ENCODE assay signal across 1 cellular context in genomic region chr19:798415-799075, GRCh38.
TF ChIP-seq lines count a peak whose summit lies in the region.

No MANE protein-coding gene starts in this region.

TF ChIP-seq in HepG2, 621 proteins besides CTCF, POLR2A, EP300 and RAD21 (continued from another document and continues in another):
- TF ChIP-seq NFAT5 (CRISPR knock-in tag; IDR thresholded peaks at IDR 0.05) (0 out of 2 replicates have a peak, but pooled peaks have one; percentile 15), TP53 (CRISPR knock-in tag; conservative IDR thresholded peaks at IDR 0.05) (0 out of 2 replicates have a peak, but pooled peaks have one; percentile 43), DDIT3 (CRISPR knock-in tag; IDR thresholded peaks at IDR 0.05) (no peak), ZNF256 (CRISPR knock-in tag; conservative IDR thresholded peaks at IDR 0.05) (0 out of 2 replicates have a peak, but pooled peaks have one; percentile 36), ZBTB14 (CRISPR knock-in tag; IDR thresholded peaks at IDR 0.05) (peak; percentile 78; the same call in 1 of the 2 replicates), DRAP1 (CRISPR knock-in tag; IDR thresholded peaks at IDR 0.05) (no peak), NR2F1 (CRISPR knock-in tag; IDR thresholded peaks at IDR 0.05) (no peak), AHDC1 (CRISPR knock-in tag; IDR thresholded peaks at IDR 0.05; ENCODE audit: borderline replicate concordance) (no peak), ZNF879 (CRISPR knock-in tag; IDR thresholded peaks at IDR 0.05) (0 out of 2 replicates have a peak, but pooled peaks have one; percentile 73), ZNF335 (CRISPR knock-in tag; IDR thresholded peaks at IDR 0.05) (peak; percentile 28; the same call in 1 of the 2 replicates), ZNF160 (CRISPR knock-in tag; IDR thresholded peaks at IDR 0.05) (0 out of 2 replicates have a peak, but pooled peaks have one; percentile 35), ZBTB2 (CRISPR knock-in tag; IDR thresholded peaks at IDR 0.05; ENCODE audit: low read depth) (no peak), XRCC5 (optimal IDR thresholded peaks at IDR 0.05; ENCODE audit: low read length) (no peak), BRD4 (CRISPR knock-in tag; IDR thresholded peaks at IDR 0.05) (0 out of 2 replicates have a peak, but pooled peaks have one; percentile 46), HNRNPLL (IDR thresholded peaks at IDR 0.05; ENCODE audit: low read depth, low read length, poor library complexity, severe bottlenecking) (no peak), MLXIP (CRISPR knock-in tag; IDR thresholded peaks at IDR 0.05; ENCODE audit: borderline replicate concordance) (peak; percentile 57; the same call in 1 of the 2 replicates), E2F2 (CRISPR knock-in tag; IDR thresholded peaks at IDR 0.05; ENCODE audit: borderline replicate concordance) (0 out of 2 replicates have a peak, but pooled peaks have one; percentile 48), HOXA3 (CRISPR knock-in tag; IDR thresholded peaks at IDR 0.05) (0 out of 2 replicates have a peak, but pooled peaks have one; percentile 30), HNRNPH1 (optimal IDR thresholded peaks at IDR 0.05; ENCODE audit: low read depth, low read length) (no peak), ZNF441 (CRISPR knock-in tag; IDR thresholded peaks at IDR 0.05; ENCODE audit: borderline replicate concordance) (peak; percentile 31; the same call in 1 of the 2 replicates), ZFY (CRISPR knock-in tag; IDR thresholded peaks at IDR 0.05) (0 out of 2 replicates have a peak, but pooled peaks have one; percentile 19)
- TF ChIP-seq, protein P1, sequence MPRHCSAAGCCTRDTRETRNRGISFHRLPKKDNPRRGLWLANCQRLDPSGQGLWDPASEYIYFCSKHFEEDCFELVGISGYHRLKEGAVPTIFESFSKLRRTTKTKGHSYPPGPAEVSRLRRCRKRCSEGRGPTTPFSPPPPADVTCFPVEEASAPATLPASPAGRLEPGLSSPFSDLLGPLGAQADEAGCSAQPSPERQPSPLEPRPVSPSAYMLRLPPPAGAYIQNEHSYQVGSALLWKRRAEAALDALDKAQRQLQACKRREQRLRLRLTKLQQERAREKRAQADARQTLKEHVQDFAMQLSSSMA (CRISPR knock-in tag; IDR thresholded peaks at IDR 0.05) = 0 out of 2 replicates have a peak, but pooled peaks have one; percentile 38
- TF ChIP-seq, protein P2, sequence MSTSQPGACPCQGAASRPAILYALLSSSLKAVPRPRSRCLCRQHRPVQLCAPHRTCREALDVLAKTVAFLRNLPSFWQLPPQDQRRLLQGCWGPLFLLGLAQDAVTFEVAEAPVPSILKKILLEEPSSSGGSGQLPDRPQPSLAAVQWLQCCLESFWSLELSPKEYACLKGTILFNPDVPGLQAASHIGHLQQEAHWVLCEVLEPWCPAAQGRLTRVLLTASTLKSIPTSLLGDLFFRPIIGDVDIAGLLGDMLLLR (CRISPR knock-in tag; IDR thresholded peaks at IDR 0.05) = no peak
- TF ChIP-seq, protein P3, sequence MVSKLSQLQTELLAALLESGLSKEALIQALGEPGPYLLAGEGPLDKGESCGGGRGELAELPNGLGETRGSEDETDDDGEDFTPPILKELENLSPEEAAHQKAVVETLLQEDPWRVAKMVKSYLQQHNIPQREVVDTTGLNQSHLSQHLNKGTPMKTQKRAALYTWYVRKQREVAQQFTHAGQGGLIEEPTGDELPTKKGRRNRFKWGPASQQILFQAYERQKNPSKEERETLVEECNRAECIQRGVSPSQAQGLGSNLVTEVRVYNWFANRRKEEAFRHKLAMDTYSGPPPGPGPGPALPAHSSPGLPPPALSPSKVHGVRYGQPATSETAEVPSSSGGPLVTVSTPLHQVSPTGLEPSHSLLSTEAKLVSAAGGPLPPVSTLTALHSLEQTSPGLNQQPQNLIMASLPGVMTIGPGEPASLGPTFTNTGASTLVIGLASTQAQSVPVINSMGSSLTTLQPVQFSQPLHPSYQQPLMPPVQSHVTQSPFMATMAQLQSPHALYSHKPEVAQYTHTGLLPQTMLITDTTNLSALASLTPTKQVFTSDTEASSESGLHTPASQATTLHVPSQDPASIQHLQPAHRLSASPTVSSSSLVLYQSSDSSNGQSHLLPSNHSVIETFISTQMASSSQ (IDR thresholded peaks at IDR 0.05; ENCODE audit: low read depth) = peak; percentile 38; the same call in 1 of the 2 replicates
- TF ChIP-seq, protein P3 (CRISPR knock-in tag; IDR thresholded peaks at IDR 0.05; ENCODE audit: borderline replicate concordance) = 0 out of 2 replicates have a peak, but pooled peaks have one; percentile 21
